Comparison of ENCODE assay signal across 13 cellular contexts in genomic region chr4:146957252-146957651, GRCh38.
A peak's percentile ranks its signal among the peaks of the same experiment; 100 is the strongest.
DNase-seq lines count a peak whose midpoint lies in the region; ATAC-seq and TF ChIP-seq lines count a peak whose summit lies in the region.
"Had no signal": no experiment of that assay in that cellular context is flagged by ENCODE, and none has a peak within 500 bp of the region (broad histone marks: within the 10 kb centered on the region; RNA-seq: fewer than 3 reads in every experiment).

No MANE protein-coding gene starts in this region.

- TF ChIP-seq CTCF in AG10803 (conservative IDR thresholded peaks at IDR 0.05; ENCODE audit: low read length) (no peak), astrocyte of the cerebellum (IDR thresholded peaks at IDR 0.05; ENCODE audit: low read depth, low read length, missing control alignments) (no peak)

- H3K4me1 Mint-ChIP-seq in effector memory CD8-positive, alpha-beta T cell (ENCODE audit: low read depth in 2 of 2) = no peaks in the 10 kb centered on the region

- no peaks in the 10 kb centered on the region for H3K9me3 Mint-ChIP-seq in effector memory CD8-positive, alpha-beta T cell

- DNase-seq in AG10803 (ENCODE audit: low read depth) = peak; percentile 88
- peak; percentile 31 for DNase-seq in HPDE6-E6E7 (ENCODE audit: extremely low spot score)
- peak; percentile 32 for DNase-seq in astrocyte of the cerebellum (ENCODE audit: low read depth)
- DNase-seq in iris pigment epithelial cell (ENCODE audit: low read depth) = peak; percentile 58
- no peak for DNase-seq in effector memory CD8-positive, alpha-beta T cell
- DNase-seq in NCI-H1048 (lab: John Stamatoyannopoulos, UW) = no peak
- DNase-seq in DMS 273 treated with DMSO at 0.1 percent for 48 hours (lab: John Stamatoyannopoulos, UW) = no peak
- no peak for DNase-seq in GM19238 (ENCODE audit: insufficient read length, low spot score)
- DNase-seq: activated CD4-positive, alpha-beta T cell treated with anti-CD3 and anti-CD28 coated beads for 4 hours; cerebellar nuclear complex; NCI-H146; NCI-H748 treated with DMSO at 0.1 percent for 48 hours; stimulated activated CD4-positive, alpha-beta T cell treated with anti-CD3 and anti-CD28 coated beads, Interleukin-15, amount 100 ng/mL, for 24 hours had no signal

- H3K36me3 Mint-ChIP-seq in effector memory CD8-positive, alpha-beta T cell (ENCODE audit: insufficient read depth) = no peaks in the 10 kb centered on the region

- peaks cover 17 to 32% of the 10 kb centered on the region in 2 donors for H3K27me3 Mint-ChIP-seq in effector memory CD8-positive, alpha-beta T cell

- H3K4me3 ChIP-seq in AG10803 (ENCODE audit: low read length) (no peak overlapping the region), astrocyte of the cerebellum (ENCODE audit: low read depth, low read length) (no peak overlapping the region)

- in situ Hi-C loops in astrocyte of the cerebellum (cut with HindIII; ENCODE audit: low sequenced_read_pairs) = no loop called here

- H3K27ac Mint-ChIP-seq in effector memory CD8-positive, alpha-beta T cell = no peak overlapping the region

- no peak overlapping the region for H3K4me3 Mint-ChIP-seq in effector memory CD8-positive, alpha-beta T cell

- no peak for ATAC-seq in effector memory CD8-positive, alpha-beta T cell (replicated peaks)

Comparison
In these comparisons a context has a peak if more than half of its experiments do, and no peak if none do; other contexts are left out.
1. DNase-seq: peak in AG10803 (single experiment), HPDE6-E6E7 (single experiment), astrocyte of the cerebellum (single experiment) and iris pigment epithelial cell (single experiment); none in effector memory CD8-positive, alpha-beta T cell (0 of 3), NCI-H1048 (single experiment), DMS 273 treated with DMSO at 0.1 percent for 48 hours (single experiment) and GM19238 (single experiment).